In genomic region chr15:59329091-59329490, GRCh38 we compare ENCODE assay signal across 1 cellular context.
TF ChIP-seq lines count a peak whose summit lies in the region.

No MANE protein-coding gene starts in this region.

TF ChIP-seq in HepG2, 621 proteins besides CTCF, POLR2A, EP300 and RAD21 (continued from another document):
- TF ChIP-seq, protein P1, sequence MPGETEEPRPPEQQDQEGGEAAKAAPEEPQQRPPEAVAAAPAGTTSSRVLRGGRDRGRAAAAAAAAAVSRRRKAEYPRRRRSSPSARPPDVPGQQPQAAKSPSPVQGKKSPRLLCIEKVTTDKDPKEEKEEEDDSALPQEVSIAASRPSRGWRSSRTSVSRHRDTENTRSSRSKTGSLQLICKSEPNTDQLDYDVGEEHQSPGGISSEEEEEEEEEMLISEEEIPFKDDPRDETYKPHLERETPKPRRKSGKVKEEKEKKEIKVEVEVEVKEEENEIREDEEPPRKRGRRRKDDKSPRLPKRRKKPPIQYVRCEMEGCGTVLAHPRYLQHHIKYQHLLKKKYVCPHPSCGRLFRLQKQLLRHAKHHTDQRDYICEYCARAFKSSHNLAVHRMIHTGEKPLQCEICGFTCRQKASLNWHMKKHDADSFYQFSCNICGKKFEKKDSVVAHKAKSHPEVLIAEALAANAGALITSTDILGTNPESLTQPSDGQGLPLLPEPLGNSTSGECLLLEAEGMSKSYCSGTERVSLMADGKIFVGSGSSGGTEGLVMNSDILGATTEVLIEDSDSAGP (CRISPR knock-in tag; IDR thresholded peaks at IDR 0.05; ENCODE audit: borderline replicate concordance): no peak
- no peak for TF ChIP-seq ATF3 (CRISPR knock-in tag; IDR thresholded peaks at IDR 0.05)
- no peak for TF ChIP-seq ZNF629 (CRISPR knock-in tag; conservative IDR thresholded peaks at IDR 0.05)
- no peak for TF ChIP-seq ZSCAN29 (CRISPR knock-in tag; conservative IDR thresholded peaks at IDR 0.05)
- TF ChIP-seq GATA4 (IDR thresholded peaks at IDR 0.05; ENCODE audit: borderline replicate concordance, low read depth): no peak
